ENCODE assay signal across 13 cellular contexts in genomic region chr11:69007978-69008381, GRCh38. TPM values are rescaled to one million over a fixed set of nuclear protein-coding genes. Genes with fewer than 3 reads are reported as not detected.
DNase-seq lines count a peak whose midpoint lies in the region; ATAC-seq and TF ChIP-seq lines count a peak whose summit lies in the region.
"Had no signal": no experiment of that assay in that cellular context is flagged by ENCODE, and none has a peak within 500 bp of the region (broad histone marks: within the 10 kb centered on the region; RNA-seq: fewer than 3 reads in every experiment).

No MANE protein-coding gene starts in this region.

- no peaks in the 10 kb centered on the region for H3K9me3 Mint-ChIP-seq in naive thymus-derived CD8-positive, alpha-beta T cell

- peak overlapping the region in 3 of 4 donors; percentile 16 to 76 (median 67) for H3K27ac ChIP-seq in body of pancreas
- H3K27ac ChIP-seq in liver (ENCODE audit: low read depth in 1 of 2, low read length in 2 of 2), result peak overlapping the region; percentile 70 to 90
- peak overlapping the region; percentile 71 to 94 (median 90) for H3K27ac ChIP-seq in stomach

- H3K4me1 ChIP-seq in body of pancreas (peaks cover 33% of the 10 kb centered on the region), liver (ENCODE audit: control insufficient read depth in 4 of 4, insufficient read depth in 4 of 4, low read length in 3 of 4) (peaks cover 29 to 56% (median 45%) of the 10 kb centered on the region in 4 donors), stomach (peaks cover 37 to 92% (median 69%) of the 10 kb centered on the region in 4 donors)

- no peak overlapping the region for H3K4me3 ChIP-seq in body of pancreas
- H3K4me3 ChIP-seq in liver (ENCODE audit: low read depth in 1 of 3, low read length in 3 of 3), result peak overlapping the region in 2 of 3 donors; percentile 5 to 48
- peak overlapping the region in 2 of 4 donors; percentile 1 to 9 for H3K4me3 ChIP-seq in stomach

- TF ChIP-seq CTCF in body of pancreas (IDR thresholded peaks at IDR 0.05) (no peak), liver (IDR thresholded peaks at IDR 0.05; ENCODE audit: low read depth, low read length, missing input control) (no peak), stomach (IDR thresholded peaks at IDR 0.05) (no peak)

- peak; percentile 79 for DNase-seq in HuH-7 (ENCODE audit: low spot score)
- peak in 1 of 4 donors; percentile 38 for DNase-seq in body of pancreas
- no peak for DNase-seq in stomach
- no peak for DNase-seq in naive thymus-derived CD8-positive, alpha-beta T cell
- DNase-seq in ecto neural progenitor cell (ENCODE audit: low spot score), result no peak
- no peak for DNase-seq in globus pallidus (ENCODE audit: low spot score)
- DNase-seq in SK-N-DZ (ENCODE audit: low spot score), result no peak
- DNase-seq: activated gamma-delta T cell treated with Interleukin-2 at 50 U/mL for 16 hours had no signal

- H3K4me1 Mint-ChIP-seq in naive thymus-derived CD8-positive, alpha-beta T cell, result peaks cover 6 to 9% (median 8%) of the 10 kb centered on the region in 4 donors

- H3K27me3 ChIP-seq in body of pancreas (no peaks in the 10 kb centered on the region), liver (ENCODE audit: control insufficient read depth in 4 of 4, insufficient read depth in 4 of 4, low read length in 3 of 4) (no peaks in the 10 kb centered on the region), stomach (peaks cover 0 to 38% (median 21%) of the 10 kb centered on the region in 3 donors)

- peak overlapping the region in 1 of 10 donors; percentile 2 for H3K27ac Mint-ChIP-seq in naive thymus-derived CD8-positive, alpha-beta T cell

- WGBS in body of pancreas, 2 donors, result 28 to 30% methylated on average over 8 of the region's 8 CpGs
- WGBS in liver, result 25% methylated on average over 8 of the region's 8 CpGs
- 35 to 50% (median 43%) methylated on average over 8 of the region's 8 CpGs for WGBS in stomach, 5 donors

- peak; percentile 48 to 51 for TF ChIP-seq RAD21 in liver (IDR thresholded peaks at IDR 0.05)

- H3K27me3 Mint-ChIP-seq in naive thymus-derived CD8-positive, alpha-beta T cell, result peaks cover 8 to 46% (median 30%) of the 10 kb centered on the region in 5 donors

- no peaks in the 10 kb centered on the region for H3K9me3 ChIP-seq in body of pancreas
- no peaks in the 10 kb centered on the region for H3K9me3 ChIP-seq in liver (ENCODE audit: control insufficient read depth in 4 of 4, low read length in 3 of 4)
- no peaks in the 10 kb centered on the region for H3K9me3 ChIP-seq in stomach

- no peaks in the 10 kb centered on the region for H3K36me3 Mint-ChIP-seq in naive thymus-derived CD8-positive, alpha-beta T cell

- POLR2A ChIA-PET in naive thymus-derived CD8-positive, alpha-beta T cell (lab: Charles Lee), result no interaction called here

- peak overlapping the region in 1 of 2 donors; percentile 75 for H3K9ac ChIP-seq in liver (ENCODE audit: low read depth in 1 of 2, low read length in 2 of 2)

- peak; percentile 41 for ATAC-seq in body of pancreas
- ATAC-seq in naive thymus-derived CD8-positive, alpha-beta T cell, result no peak

- no peak overlapping the region for H3K4me3 Mint-ChIP-seq in naive thymus-derived CD8-positive, alpha-beta T cell

- H3K36me3 ChIP-seq in body of pancreas (replicated peaks in 1 of 2; ENCODE audit: insufficient read depth in 1 of 2, low read depth in 2 of 2) (no peaks in the 10 kb centered on the region), liver (ENCODE audit: control insufficient read depth in 4 of 4, insufficient read depth in 3 of 4, low read depth in 1 of 4, low read length in 3 of 4) (no peaks in the 10 kb centered on the region), stomach (peaks cover 14 to 34% (median 27%) of the 10 kb centered on the region in 4 donors)

- peak in 1 of 3 donors; percentile 2 for TF ChIP-seq POLR2A in body of pancreas (IDR thresholded peaks at IDR 0.05)
- TF ChIP-seq POLR2A in stomach (IDR thresholded peaks at IDR 0.05), result no peak

- intact Hi-C loops in body of pancreas (cut with DNase I), result no loop called here
- intact Hi-C loops in stomach (cut with DNase I; ENCODE audit: low total_unique reads), result no loop called here

- TF ChIP-seq EP300 in stomach (IDR thresholded peaks at IDR 0.05), result no peak

TF ChIP-seq in liver, 16 proteins besides CTCF, POLR2A, EP300 and RAD21 (continues in another document):
- TF ChIP-seq HNF4G (IDR thresholded peaks at IDR 0.05) (peak; percentile 90), NR2F2 (IDR thresholded peaks at IDR 0.05) (peak; percentile 83), YY1 (IDR thresholded peaks at IDR 0.05) (peak; percentile 40), HNF4A (conservative IDR thresholded peaks at IDR 0.05) (peak; percentile 98 to 99), GABPA (IDR thresholded peaks at IDR 0.05 in 1 of 2, conservative IDR thresholded peaks at IDR 0.05 in 1 of 2) (no peak), FOXA2 (IDR thresholded peaks at IDR 0.05) (no peak), EGR1 (IDR thresholded peaks at IDR 0.05; ENCODE audit: low read depth in 2 of 2) (peak; percentile 79 to 90), ATF3 (IDR thresholded peaks at IDR 0.05) (no peak), SP1 (IDR thresholded peaks at IDR 0.05) (peak; percentile 96), ZBTB33 (IDR thresholded peaks at IDR 0.05) (no peak), RXRA (IDR thresholded peaks at IDR 0.05) (peak; percentile 86 to 92), FOXA1 (IDR thresholded peaks at IDR 0.05) (peak; percentile 12)
- TF ChIP-seq, protein P1, sequence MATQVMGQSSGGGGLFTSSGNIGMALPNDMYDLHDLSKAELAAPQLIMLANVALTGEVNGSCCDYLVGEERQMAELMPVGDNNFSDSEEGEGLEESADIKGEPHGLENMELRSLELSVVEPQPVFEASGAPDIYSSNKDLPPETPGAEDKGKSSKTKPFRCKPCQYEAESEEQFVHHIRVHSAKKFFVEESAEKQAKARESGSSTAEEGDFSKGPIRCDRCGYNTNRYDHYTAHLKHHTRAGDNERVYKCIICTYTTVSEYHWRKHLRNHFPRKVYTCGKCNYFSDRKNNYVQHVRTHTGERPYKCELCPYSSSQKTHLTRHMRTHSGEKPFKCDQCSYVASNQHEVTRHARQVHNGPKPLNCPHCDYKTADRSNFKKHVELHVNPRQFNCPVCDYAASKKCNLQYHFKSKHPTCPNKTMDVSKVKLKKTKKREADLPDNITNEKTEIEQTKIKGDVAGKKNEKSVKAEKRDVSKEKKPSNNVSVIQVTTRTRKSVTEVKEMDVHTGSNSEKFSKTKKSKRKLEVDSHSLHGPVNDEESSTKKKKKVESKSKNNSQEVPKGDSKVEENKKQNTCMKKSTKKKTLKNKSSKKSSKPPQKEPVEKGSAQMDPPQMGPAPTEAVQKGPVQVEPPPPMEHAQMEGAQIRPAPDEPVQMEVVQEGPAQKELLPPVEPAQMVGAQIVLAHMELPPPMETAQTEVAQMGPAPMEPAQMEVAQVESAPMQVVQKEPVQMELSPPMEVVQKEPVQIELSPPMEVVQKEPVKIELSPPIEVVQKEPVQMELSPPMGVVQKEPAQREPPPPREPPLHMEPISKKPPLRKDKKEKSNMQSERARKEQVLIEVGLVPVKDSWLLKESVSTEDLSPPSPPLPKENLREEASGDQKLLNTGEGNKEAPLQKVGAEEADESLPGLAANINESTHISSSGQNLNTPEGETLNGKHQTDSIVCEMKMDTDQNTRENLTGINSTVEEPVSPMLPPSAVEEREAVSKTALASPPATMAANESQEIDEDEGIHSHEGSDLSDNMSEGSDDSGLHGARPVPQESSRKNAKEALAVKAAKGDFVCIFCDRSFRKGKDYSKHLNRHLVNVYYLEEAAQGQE (IDR thresholded peaks at IDR 0.05), result peak; percentile 69

RNA-seq across cellular contexts. Expression of gene MRGPRF, which starts 5.1 kb away (rescaled TPM):
- 1 to 10 TPM; 4.7 to 7.6 TPM for total RNA-seq in body of pancreas
- 1 to 10 TPM; 1.9 to 3.0 TPM for total RNA-seq in liver
- polyA plus RNA-seq in liver, result 1 to 10 TPM; 1.1 to 4.8 TPM
- total RNA-seq in stomach, result 100 to 1,000 TPM in 1 of 5 donors, 10 to 100 TPM in 4; 16.2 to 123 (median 83.9) TPM
- 10 to 100 TPM in 1 of 3 donors, 1 to 10 TPM in 2; 6.7 to 23.4 (median 7.8) TPM for polyA plus RNA-seq in stomach
- total RNA-seq in naive thymus-derived CD8-positive, alpha-beta T cell, result not detected
- polyA plus RNA-seq in naive thymus-derived CD8-positive, alpha-beta T cell, result not detected
- 0.18 TPM in 1 of 2 replicates, not detected in the other for polyA plus RNA-seq in SK-N-DZ (2014; cell fraction: cytosol; rRNA removed)
- polyA plus RNA-seq in SK-N-DZ (2014; cell fraction: nucleus; rRNA removed), result not detected in 2 replicates
- total RNA-seq: Daoy, OCI-LY7 had no signal

RNA-seq across cellular contexts. Expression of gene MRGPRD, which starts 27.2 kb away (rescaled TPM):
- not detected for total RNA-seq in body of pancreas
- not detected for total RNA-seq in liver
- not detected for polyA plus RNA-seq in liver
- under 1 TPM in 1 of 5 donors, not detected in 4; 0.92 TPM for total RNA-seq in stomach
- polyA plus RNA-seq in stomach, result not detected
- total RNA-seq in naive thymus-derived CD8-positive, alpha-beta T cell, result not detected
- under 1 TPM in 1 of 3 donors, not detected in 2; 0.36 TPM for polyA plus RNA-seq in naive thymus-derived CD8-positive, alpha-beta T cell
- not detected in 2 replicates for polyA plus RNA-seq in SK-N-DZ (2014; cell fraction: cytosol; rRNA removed)
- polyA plus RNA-seq in SK-N-DZ (2014; cell fraction: nucleus; rRNA removed), result not detected in 2 replicates
- total RNA-seq: Daoy, LHCN-M2, OCI-LY7, renal cortical epithelial cell had no signal

RNA-seq across cellular contexts. Expression of gene TPCN2, which starts 40.8 kb away (rescaled TPM):
- 10 to 100 TPM; 10.9 to 18.9 TPM for total RNA-seq in body of pancreas
- 10 to 100 TPM; 15.2 to 20.8 TPM for total RNA-seq in liver
- polyA plus RNA-seq in liver, result 1 to 10 TPM; 6.4 to 9.0 TPM
- total RNA-seq in stomach, result 10 to 100 TPM in 4 of 5 donors, 1 to 10 TPM in 1; 6.4 to 66.1 (median 33.0) TPM
- polyA plus RNA-seq in stomach, result 10 to 100 TPM; 16.4 to 29.8 (median 19.7) TPM
- total RNA-seq in naive thymus-derived CD8-positive, alpha-beta T cell, result 10 to 100 TPM; 25.4 to 27.2 TPM
- 1 to 10 TPM; 3.8 to 6.3 (median 4.9) TPM for polyA plus RNA-seq in naive thymus-derived CD8-positive, alpha-beta T cell
- polyA plus RNA-seq in SK-N-DZ (2014; cell fraction: cytosol; rRNA removed), result 7.5 and 9.4 TPM in 2 replicates
- 40.5 and 50.6 TPM in 2 replicates for polyA plus RNA-seq in SK-N-DZ (2014; cell fraction: nucleus; rRNA removed)

Comparison
In these comparisons a context has a peak if more than half of its experiments do, and no peak if none do; other contexts are left out.
1. H3K4me3 ChIP-seq: peak in liver (2 of 3); none in body of pancreas (0 of 2).
2. Peak in every context shown above with its lines, with median percentiles within 50 percentile points of each other: H3K27ac ChIP-seq.